ENCODE assay signal across 18 cellular contexts in genomic region chr3:152870027-152870426, GRCh38. TPM values are rescaled to one million over a fixed set of nuclear protein-coding genes. Genes with fewer than 3 reads are reported as not detected.
DNase-seq lines count a peak whose midpoint lies in the region; ATAC-seq and TF ChIP-seq lines count a peak whose summit lies in the region.
"Had no signal": no experiment of that assay in that cellular context is flagged by ENCODE, and none has a peak within 500 bp of the region (broad histone marks: within the 10 kb centered on the region; RNA-seq: fewer than 3 reads in every experiment).

No MANE protein-coding gene starts in this region.

- H3K4me3 ChIP-seq in neural cell (ENCODE audit: low read length): peak overlapping the region; percentile 7
- H3K4me3 ChIP-seq in vagina: no peak overlapping the region
- H3K4me3 ChIP-seq: adrenal gland, testis had no signal

- intact Hi-C loops in dendritic cell treated with granulocyte-macrophage colony-stimulating factor and Interleukin-4, amounts not matched to agents 40 ng/mL and 50 ng/mL, for 4 days (cut with micrococcal nuclease): loop anchor here (5.0 kb wide), 1 partner anchor 33 kb away; the partner anchor contains the start of gene P2RY1
- intact Hi-C loops in vagina (cut with DNase I): no loop called here

- peak overlapping the region; percentile 58 for H3K4me3 Mint-ChIP-seq in dendritic cell treated with granulocyte-macrophage colony-stimulating factor and Interleukin-4, amounts not matched to agents 40 ng/mL and 50 ng/mL, for 4 days
- H3K4me3 Mint-ChIP-seq in activated T-cell treated with anti-CD3 and anti-CD28 coated beads, Interleukin-2, amount 50 U/mL, for 72 hours: no peak overlapping the region
- H3K4me3 Mint-ChIP-seq: activated CD4-positive, alpha-beta T cell treated with anti-CD3 and anti-CD28 coated beads, Interleukin-2, amount 10 ng/mL, durations not matched to agents 7 days and 5 days; T-cell had no signal

- H3K36me3 ChIP-seq in neural cell (ENCODE audit: insufficient read depth, low read length) (no peaks in the 10 kb centered on the region), vagina (no peaks in the 10 kb centered on the region)
- H3K36me3 ChIP-seq: adrenal gland had no signal

- H3K9me3 Mint-ChIP-seq in dendritic cell treated with granulocyte-macrophage colony-stimulating factor and Interleukin-4, amounts not matched to agents 40 ng/mL and 50 ng/mL, for 4 days: peaks cover 11% of the 10 kb centered on the region
- peaks cover 0 to 3% of the 10 kb centered on the region in 2 donors for H3K9me3 Mint-ChIP-seq in activated T-cell treated with anti-CD3 and anti-CD28 coated beads, Interleukin-2, amount 50 U/mL, for 72 hours
- H3K9me3 Mint-ChIP-seq: activated CD4-positive, alpha-beta T cell treated with anti-CD3 and anti-CD28 coated beads, Interleukin-2, amount 10 ng/mL, durations not matched to agents 7 days and 5 days; T-cell had no signal

- TF ChIP-seq CTCF in neural cell (IDR thresholded peaks at IDR 0.05; ENCODE audit: poor library complexity, severe bottlenecking) (no peak), vagina (IDR thresholded peaks at IDR 0.05) (no peak)

- H3K9ac ChIP-seq in neural cell (ENCODE audit: low read length): no peak overlapping the region
- H3K9ac ChIP-seq: KMS-11 had no signal

- H3K27ac Mint-ChIP-seq in dendritic cell treated with granulocyte-macrophage colony-stimulating factor and Interleukin-4, amounts not matched to agents 40 ng/mL and 50 ng/mL, for 4 days: peak overlapping the region; percentile 87
- no peak overlapping the region for H3K27ac Mint-ChIP-seq in activated T-cell treated with anti-CD3 and anti-CD28 coated beads, Interleukin-2, amount 50 U/mL, for 72 hours
- H3K27ac Mint-ChIP-seq: activated CD4-positive, alpha-beta T cell treated with anti-CD3 and anti-CD28 coated beads, Interleukin-2, amount 10 ng/mL, durations not matched to agents 7 days and 5 days; T-cell had no signal

- H3K4me1 ChIP-seq in vagina: no peaks in the 10 kb centered on the region
- H3K4me1 ChIP-seq: adrenal gland, testis had no signal

- H3K9me3 ChIP-seq in neural cell (ENCODE audit: low read length): no peaks in the 10 kb centered on the region
- no peaks in the 10 kb centered on the region for H3K9me3 ChIP-seq in vagina
- H3K9me3 ChIP-seq: testis had no signal

- H3K4me2 ChIP-seq in neural cell (ENCODE audit: low read length): no peak overlapping the region
- H3K4me2 ChIP-seq: KMS-11 had no signal

- H3K79me2 ChIP-seq in neural cell (replicated peaks; ENCODE audit: insufficient read depth, low read length): no peaks in the 10 kb centered on the region

- H2AFZ ChIP-seq in neural cell (ENCODE audit: low read depth, low read length): no peak overlapping the region

- TF ChIP-seq EP300 in neural cell (conservative IDR thresholded peaks at IDR 0.05; ENCODE audit: poor library complexity, severe bottlenecking): peak; percentile 79

- H3K36me3 Mint-ChIP-seq in dendritic cell treated with granulocyte-macrophage colony-stimulating factor and Interleukin-4, amounts not matched to agents 40 ng/mL and 50 ng/mL, for 4 days (ENCODE audit: low read depth): peaks cover 17% of the 10 kb centered on the region
- H3K36me3 Mint-ChIP-seq in activated T-cell treated with anti-CD3 and anti-CD28 coated beads, Interleukin-2, amount 50 U/mL, for 72 hours (ENCODE audit: insufficient read depth in 2 of 2): no peaks in the 10 kb centered on the region
- H3K36me3 Mint-ChIP-seq: T-cell had no signal

- DNase-seq in NOMO-1 treated with dmso at 0.1 percent for 144 hours (lab: John Stamatoyannopoulos, UW; ENCODE audit: unreplicated experiment): peak; percentile 83
- DNase-seq in vagina (ENCODE audit: extremely low spot score in 2 of 2): no peak
- DNase-seq in islet precursor cell: no peak
- DNase-seq in activated T-cell treated with anti-CD3 and anti-CD28 coated beads, Interleukin-2, amount 50 U/mL, for 72 hours: no peak
- DNase-seq: activated CD4-positive, alpha-beta T cell treated with anti-CD3 and anti-CD28 coated beads, Interleukin-2, amount 10 ng/mL, durations not matched to agents 7 days and 5 days; activated gamma-delta T cell; DND-41; NCI-H1436 treated with DMSO at 0.1 percent for 48 hours; NCI-H226; occipital lobe; RPMI8226; T-cell; testis had no signal

- H3K4me1 Mint-ChIP-seq in dendritic cell treated with granulocyte-macrophage colony-stimulating factor and Interleukin-4, amounts not matched to agents 40 ng/mL and 50 ng/mL, for 4 days (ENCODE audit: low read depth): peaks cover 49% of the 10 kb centered on the region
- no peaks in the 10 kb centered on the region for H3K4me1 Mint-ChIP-seq in activated T-cell treated with anti-CD3 and anti-CD28 coated beads, Interleukin-2, amount 50 U/mL, for 72 hours (ENCODE audit: low read depth)
- H3K4me1 Mint-ChIP-seq: activated CD4-positive, alpha-beta T cell treated with anti-CD3 and anti-CD28 coated beads, Interleukin-2, amount 10 ng/mL, durations not matched to agents 7 days and 5 days; T-cell had no signal

- ATAC-seq in GM19351 (IDR thresholded peaks at IDR 0.05; ENCODE audit: unreplicated experiment): peak; percentile 55
- no peak for ATAC-seq in activated T-cell treated with anti-CD3 and anti-CD28 coated beads, Interleukin-2, amount 50 U/mL, for 72 hours (replicated peaks in 1 of 2)
- ATAC-seq: T-cell had no signal

- H4K20me1 ChIP-seq in neural cell (ENCODE audit: insufficient read depth): no peaks in the 10 kb centered on the region

- H3K27me3 ChIP-seq in neural cell (ENCODE audit: insufficient read depth, low read depth, low read length) (no peaks in the 10 kb centered on the region), vagina (no peaks in the 10 kb centered on the region)
- H3K27me3 ChIP-seq: adrenal gland, testis had no signal

- no peaks in the 10 kb centered on the region for H3K27me3 Mint-ChIP-seq in dendritic cell treated with granulocyte-macrophage colony-stimulating factor and Interleukin-4, amounts not matched to agents 40 ng/mL and 50 ng/mL, for 4 days
- no peaks in the 10 kb centered on the region for H3K27me3 Mint-ChIP-seq in activated T-cell treated with anti-CD3 and anti-CD28 coated beads, Interleukin-2, amount 50 U/mL, for 72 hours (ENCODE audit: low read depth)

- TF ChIP-seq RAD21 in neural cell (conservative IDR thresholded peaks at IDR 0.05): no peak

- no peak for TF ChIP-seq POLR2A in vagina (IDR thresholded peaks at IDR 0.05)

- no peaks in the 10 kb centered on the region for H3F3A ChIP-seq in neural cell (ENCODE audit: insufficient read depth, low read length, poor library complexity, severe bottlenecking)

- H3K9me2 ChIP-seq in neural cell (ENCODE audit: insufficient read depth, low read length): no peaks in the 10 kb centered on the region

- H3K27ac ChIP-seq in neural cell (ENCODE audit: low read length) (peak overlapping the region; percentile 41), vagina (no peak overlapping the region)
- H3K27ac ChIP-seq: KMS-11, testis had no signal

TF ChIP-seq in neural cell, 6 proteins besides CTCF, POLR2A, EP300 and RAD21:
- TF ChIP-seq TAF1 (IDR thresholded peaks at IDR 0.05; ENCODE audit: low read depth) (no peak), MXI1 (conservative IDR thresholded peaks at IDR 0.05; ENCODE audit: poor library complexity, severe bottlenecking) (no peak), POLR2AphosphoS5 (IDR thresholded peaks at IDR 0.05) (peak; percentile 26)
- TF ChIP-seq, protein P1, sequence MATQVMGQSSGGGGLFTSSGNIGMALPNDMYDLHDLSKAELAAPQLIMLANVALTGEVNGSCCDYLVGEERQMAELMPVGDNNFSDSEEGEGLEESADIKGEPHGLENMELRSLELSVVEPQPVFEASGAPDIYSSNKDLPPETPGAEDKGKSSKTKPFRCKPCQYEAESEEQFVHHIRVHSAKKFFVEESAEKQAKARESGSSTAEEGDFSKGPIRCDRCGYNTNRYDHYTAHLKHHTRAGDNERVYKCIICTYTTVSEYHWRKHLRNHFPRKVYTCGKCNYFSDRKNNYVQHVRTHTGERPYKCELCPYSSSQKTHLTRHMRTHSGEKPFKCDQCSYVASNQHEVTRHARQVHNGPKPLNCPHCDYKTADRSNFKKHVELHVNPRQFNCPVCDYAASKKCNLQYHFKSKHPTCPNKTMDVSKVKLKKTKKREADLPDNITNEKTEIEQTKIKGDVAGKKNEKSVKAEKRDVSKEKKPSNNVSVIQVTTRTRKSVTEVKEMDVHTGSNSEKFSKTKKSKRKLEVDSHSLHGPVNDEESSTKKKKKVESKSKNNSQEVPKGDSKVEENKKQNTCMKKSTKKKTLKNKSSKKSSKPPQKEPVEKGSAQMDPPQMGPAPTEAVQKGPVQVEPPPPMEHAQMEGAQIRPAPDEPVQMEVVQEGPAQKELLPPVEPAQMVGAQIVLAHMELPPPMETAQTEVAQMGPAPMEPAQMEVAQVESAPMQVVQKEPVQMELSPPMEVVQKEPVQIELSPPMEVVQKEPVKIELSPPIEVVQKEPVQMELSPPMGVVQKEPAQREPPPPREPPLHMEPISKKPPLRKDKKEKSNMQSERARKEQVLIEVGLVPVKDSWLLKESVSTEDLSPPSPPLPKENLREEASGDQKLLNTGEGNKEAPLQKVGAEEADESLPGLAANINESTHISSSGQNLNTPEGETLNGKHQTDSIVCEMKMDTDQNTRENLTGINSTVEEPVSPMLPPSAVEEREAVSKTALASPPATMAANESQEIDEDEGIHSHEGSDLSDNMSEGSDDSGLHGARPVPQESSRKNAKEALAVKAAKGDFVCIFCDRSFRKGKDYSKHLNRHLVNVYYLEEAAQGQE (IDR thresholded peaks at IDR 0.05; ENCODE audit: borderline replicate concordance): no peak

RNA-seq across cellular contexts. Expression of gene P2RY1, which starts 35.1 kb away (rescaled TPM):
- polyA plus RNA-seq in neural cell: 1.7 and 3.0 TPM in 2 replicates
- polyA minus RNA-seq in neural cell: 7.5 and 7.8 TPM in 2 replicates
- 17.9 TPM for total RNA-seq in vagina
- total RNA-seq in activated T-cell treated with anti-CD3 and anti-CD28 coated beads, Interleukin-2, amount 50 U/mL, for 72 hours: 1 to 10 TPM; 1.7 to 2.4 TPM
